Comparison of ENCODE assay signal across 13 cellular contexts in genomic region chr2:234438322-234438977, GRCh38. TPM values are rescaled to one million over a fixed set of nuclear protein-coding genes. Genes with fewer than 3 reads are reported as not detected.
DNase-seq lines count a peak whose midpoint lies in the region; ATAC-seq and TF ChIP-seq lines count a peak whose summit lies in the region.
"Had no signal": no experiment of that assay in that cellular context is flagged by ENCODE, and none has a peak within 500 bp of the region (broad histone marks: within the 10 kb centered on the region; RNA-seq: fewer than 3 reads in every experiment).

No MANE protein-coding gene starts in this region.

- intact Hi-C loops in CD8-positive, alpha-beta T cell (cut with DNase I, micrococcal nuclease): no loop called here
- intact Hi-C loops in natural killer cell (cut with micrococcal nuclease) (no loop called here), posterior vena cava (cut with DNase I) (no loop called here)

- H3K4me3 Mint-ChIP-seq in CD8-positive, alpha-beta T cell: peak overlapping the region; percentile 63
- peak overlapping the region; percentile 42 for H3K4me3 Mint-ChIP-seq in natural killer cell

- ATAC-seq in CD8-positive, alpha-beta T cell: peak; percentile 43
- ATAC-seq in activated naive CD4-positive, alpha-beta T cell treated with anti-CD3 and anti-CD28 coated beads, Interleukin-2, amount 50 U/mL, for 72 hours: peak; percentile 33 to 35
- no peak for ATAC-seq in natural killer cell

- DNase-seq in NOMO-1 treated with DMSO at 0.1 percent for 48 hours (lab: John Stamatoyannopoulos, UW; ENCODE audit: unreplicated experiment): peak; percentile 8
- DNase-seq in NOMO-1 treated with dmso at 0.1 percent for 144 hours (lab: John Stamatoyannopoulos, UW; ENCODE audit: unreplicated experiment): no peak
- DNase-seq in CD8-positive, alpha-beta T cell: no peak
- DNase-seq in activated naive CD4-positive, alpha-beta T cell treated with anti-CD3 and anti-CD28 coated beads, Interleukin-2, amount 50 U/mL, for 72 hours (ENCODE audit: low spot score in 2 of 2): no peak
- no peak for DNase-seq in natural killer cell
- DNase-seq in GM13977 (ENCODE audit: low spot score): no peak
- DNase-seq in NCI-H187 (lab: John Stamatoyannopoulos, UW): no peak
- DNase-seq in posterior vena cava (ENCODE audit: low spot score): no peak
- DNase-seq: brain microvascular endothelial cell, KBM-7, NCI-H526, tibial artery had no signal

- H3K4me3 ChIP-seq in CD8-positive, alpha-beta T cell (ENCODE audit: low read depth, low read length): peak overlapping the region; percentile 29
- H3K4me3 ChIP-seq: hepatocyte, tibial artery had no signal

- no peaks in the 10 kb centered on the region for H3K27me3 ChIP-seq in CD8-positive, alpha-beta T cell (ENCODE audit: insufficient read depth, low read length)
- H3K27me3 ChIP-seq: brain microvascular endothelial cell, hepatocyte, tibial artery had no signal

- no peaks in the 10 kb centered on the region for H3K9me3 ChIP-seq in CD8-positive, alpha-beta T cell (ENCODE audit: low read length)
- H3K9me3 ChIP-seq: tibial artery had no signal

- in situ Hi-C loops in GM13977 (cut with MboI; ENCODE audit: low pct_unique_long_range_greater_than_20kb, low sequenced_read_pairs, unreplicated experiment): no loop called here

- POLR2A ChIA-PET in CD8-positive, alpha-beta T cell (lab: Charles Lee): interaction anchor here (1.1 to 1.5 kb wide), 4 partner anchors 8 to 146 kb away, joined by 3 to 5 read pairs (median 4); no protein-coding TSS in a partner anchor

- no peaks in the 10 kb centered on the region for H3K27me3 Mint-ChIP-seq in CD8-positive, alpha-beta T cell (ENCODE audit: low read depth)
- H3K27me3 Mint-ChIP-seq in natural killer cell (ENCODE audit: low read depth in 2 of 2): no peaks in the 10 kb centered on the region

- CTCF ChIA-PET in CD8-positive, alpha-beta T cell (lab: Charles Lee): interaction anchor here (0.8 to 1.5 kb wide), 6 partner anchors 9 to 149 kb away, joined by 3 to 6 read pairs (median 3); no protein-coding TSS in a partner anchor

- H3K4me1 Mint-ChIP-seq in CD8-positive, alpha-beta T cell (ENCODE audit: low read depth): peaks cover 81% of the 10 kb centered on the region
- H3K4me1 Mint-ChIP-seq in natural killer cell: peaks cover 44 to 65% of the 10 kb centered on the region in 2 donors

- H3K27ac ChIP-seq in CD8-positive, alpha-beta T cell (ENCODE audit: low read depth, low read length): peak overlapping the region; percentile 45
- H3K27ac ChIP-seq: brain microvascular endothelial cell, hepatocyte, tibial artery had no signal

- no peaks in the 10 kb centered on the region for H3K9me3 Mint-ChIP-seq in CD8-positive, alpha-beta T cell
- no peaks in the 10 kb centered on the region for H3K9me3 Mint-ChIP-seq in activated naive CD4-positive, alpha-beta T cell treated with anti-CD3 and anti-CD28 coated beads, Interleukin-2, amount 50 U/mL, for 72 hours
- peaks cover 0 to 3% of the 10 kb centered on the region in 2 donors for H3K9me3 Mint-ChIP-seq in natural killer cell

- no peak for TF ChIP-seq CTCF in CD8-positive, alpha-beta T cell (IDR thresholded peaks at IDR 0.05)
- TF ChIP-seq CTCF in natural killer cell (IDR thresholded peaks at IDR 0.05) (no peak), GM13977 (IDR thresholded peaks at IDR 0.05; ENCODE audit: extremely low read depth, insufficient read depth, missing control alignments) (no peak)

- H3K4me1 ChIP-seq in CD8-positive, alpha-beta T cell (ENCODE audit: insufficient read depth, low read length): peaks cover 58% of the 10 kb centered on the region

- H3K27ac Mint-ChIP-seq in CD8-positive, alpha-beta T cell: peak overlapping the region; percentile 85
- peak overlapping the region; percentile 55 to 89 for H3K27ac Mint-ChIP-seq in activated naive CD4-positive, alpha-beta T cell treated with anti-CD3 and anti-CD28 coated beads, Interleukin-2, amount 50 U/mL, for 72 hours
- peak overlapping the region; percentile 60 to 76 for H3K27ac Mint-ChIP-seq in natural killer cell

- H3K36me3 ChIP-seq in CD8-positive, alpha-beta T cell (ENCODE audit: insufficient read depth, low read length): no peaks in the 10 kb centered on the region
- H3K36me3 ChIP-seq: brain microvascular endothelial cell, tibial artery had no signal

- H3K36me3 Mint-ChIP-seq in CD8-positive, alpha-beta T cell: no peaks in the 10 kb centered on the region
- H3K36me3 Mint-ChIP-seq in activated naive CD4-positive, alpha-beta T cell treated with anti-CD3 and anti-CD28 coated beads, Interleukin-2, amount 50 U/mL, for 72 hours: no peaks in the 10 kb centered on the region
- H3K36me3 Mint-ChIP-seq in natural killer cell: no peaks in the 10 kb centered on the region

RNA-seq across cellular contexts. Expression of gene ARL4C, which starts 58.4 kb away (rescaled TPM):
- 100 to 1,000 TPM; 484 to 496 TPM for total RNA-seq in CD8-positive, alpha-beta T cell
- total RNA-seq in activated naive CD4-positive, alpha-beta T cell treated with anti-CD3 and anti-CD28 coated beads, Interleukin-2, amount 50 U/mL, for 72 hours: 10 to 100 TPM; 26.1 to 50.0 TPM
- 100 to 1,000 TPM; 492 to 756 (median 664) TPM for total RNA-seq in natural killer cell
- total RNA-seq in posterior vena cava: 10 to 100 TPM; 12.5 to 13.0 TPM

Comparison
In these comparisons a context has a peak if more than half of its experiments do, and no peak if none do; other contexts are left out.
1. ATAC-seq: peak in CD8-positive, alpha-beta T cell (single experiment) and activated naive CD4-positive, alpha-beta T cell treated with anti-CD3 and anti-CD28 coated beads, Interleukin-2, amount 50 U/mL, for 72 hours (2 of 2); none in natural killer cell (0 of 3).
2. RNA of gene ARL4C, which starts 58.4 kb away (total RNA-seq): 492 to 756 TPM in natural killer cell and 484 to 496 TPM in CD8-positive, alpha-beta T cell; 26.1 to 50.0 TPM in activated naive CD4-positive, alpha-beta T cell treated with anti-CD3 and anti-CD28 coated beads, Interleukin-2, amount 50 U/mL, for 72 hours and 12.5 to 13.0 TPM in posterior vena cava; every median in the first group is over 4 times any median in the second.
3. Peak in every context shown above with its lines, with median percentiles within 50 percentile points of each other: H3K27ac Mint-ChIP-seq.